In the genomic region with DNA sequence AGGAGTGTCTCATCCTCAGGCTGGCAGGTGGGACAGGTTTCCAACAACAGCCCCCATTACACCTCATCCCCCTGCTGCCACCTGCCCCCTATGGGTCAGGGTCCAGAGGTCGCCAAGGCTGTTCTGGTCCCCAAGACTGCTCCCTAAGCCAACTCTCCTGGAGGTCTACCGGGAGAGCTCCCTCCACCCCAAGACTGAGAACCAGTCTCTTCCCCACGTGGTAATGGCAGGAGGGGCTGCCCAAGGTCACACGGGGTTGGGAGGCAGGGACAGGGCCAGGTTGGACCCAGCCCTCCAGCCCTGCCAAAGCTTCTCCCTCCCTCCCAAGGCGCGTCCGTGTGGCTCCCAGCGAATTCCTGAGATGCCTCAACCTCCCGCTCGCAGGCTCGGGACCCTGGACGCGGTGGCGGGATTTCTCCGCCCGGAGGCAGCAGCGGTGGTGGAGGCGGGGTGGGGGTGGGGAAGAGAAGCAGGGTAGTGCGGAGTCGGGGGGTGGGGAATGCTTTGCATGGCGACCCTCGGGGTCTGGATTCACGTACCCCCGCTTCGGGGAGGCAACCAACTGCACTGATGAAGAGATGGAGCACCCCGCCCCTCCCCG, we compare ENCODE assay signal across 8 cellular contexts.
DNase-seq lines count a peak whose midpoint lies in the region; ATAC-seq, FAIRE-seq and TF ChIP-seq lines count a peak whose summit lies in the region.

No MANE protein-coding gene starts in this region.

- peak overlapping the region in 1 of 2 donors; percentile 45 for H3K27ac ChIP-seq in left lung
- H3K27ac ChIP-seq in tibial nerve, result peak overlapping the region; percentile 30 to 91 (median 70)

- H3K9me3 Mint-ChIP-seq in activated CD4-positive, alpha-beta T cell treated with anti-CD3 and anti-CD28 coated beads, Interleukin-2, amount 10 ng/mL, durations not matched to agents 24 days and 14 days, result no peaks in the 10 kb centered on the region

- peak overlapping the region; percentile 56 for H3K4me3 Mint-ChIP-seq in activated CD4-positive, alpha-beta T cell treated with anti-CD3 and anti-CD28 coated beads, Interleukin-2, amount 10 ng/mL, durations not matched to agents 24 days and 14 days

- no peak for DNase-seq in activated CD4-positive, alpha-beta T cell treated with anti-CD3 and anti-CD28 coated beads, Interleukin-2, amount 10 ng/mL, durations not matched to agents 24 days and 14 days
- DNase-seq in activated CD4-positive, alpha-beta T cell treated with anti-CD3 and anti-CD28 coated beads for 48 hours, result no peak
- no peak for DNase-seq in astrocyte of the spinal cord (ENCODE audit: low read depth, low spot score)
- DNase-seq in left lung, result peak in 1 of 2 donors; percentile 82
- no peak for DNase-seq in tibial nerve (ENCODE audit: low spot score in 2 of 2)
- no peak for DNase-seq in SHP77 (lab: John Stamatoyannopoulos, UW)
- no peak for DNase-seq in activated CD4-positive, CD25-positive, alpha-beta regulatory T cell (lab: John Stamatoyannopoulos, UW)
- DNase-seq in GM12891 (ENCODE audit: insufficient read length, low spot score), result no peak

- ATAC-seq in left lung, result no peak

- WGBS in tibial nerve, 2 donors, result 2 to 8% methylated on average over 11 to 26 of the region's 27 CpGs

- H3K27ac Mint-ChIP-seq in activated CD4-positive, alpha-beta T cell treated with anti-CD3 and anti-CD28 coated beads, Interleukin-2, amount 10 ng/mL, durations not matched to agents 24 days and 14 days, result no peak overlapping the region

- in situ Hi-C loops in astrocyte of the spinal cord (cut with HindIII; ENCODE audit: low sequenced_read_pairs), result no loop called here

- peaks cover 14% of the 10 kb centered on the region for H3K4me1 Mint-ChIP-seq in activated CD4-positive, alpha-beta T cell treated with anti-CD3 and anti-CD28 coated beads, Interleukin-2, amount 10 ng/mL, durations not matched to agents 24 days and 14 days

- no peak for TF ChIP-seq EP300 in tibial nerve (IDR thresholded peaks at IDR 0.05)

- H3K9me3 ChIP-seq in left lung (no peaks in the 10 kb centered on the region), tibial nerve (no peaks in the 10 kb centered on the region)

- peaks cover 0 to 5% of the 10 kb centered on the region in 2 donors for H3K27me3 ChIP-seq in left lung
- H3K27me3 ChIP-seq in tibial nerve, result no peaks in the 10 kb centered on the region

- FAIRE-seq in GM12891 (lab: Jason Lieb, UNC), result no peak

- H3K4me1 ChIP-seq in left lung, result peaks cover 0 to 72% of the 10 kb centered on the region in 2 donors
- H3K4me1 ChIP-seq in tibial nerve, result peaks cover 0 to 16% (median 8%) of the 10 kb centered on the region in 4 donors

- TF ChIP-seq CTCF in astrocyte of the spinal cord (IDR thresholded peaks at IDR 0.05; ENCODE audit: low read depth, low read length) (no peak), left lung (IDR thresholded peaks at IDR 0.05) (no peak), tibial nerve (IDR thresholded peaks at IDR 0.05) (no peak)

- H3K36me3 Mint-ChIP-seq in activated CD4-positive, alpha-beta T cell treated with anti-CD3 and anti-CD28 coated beads, Interleukin-2, amount 10 ng/mL, durations not matched to agents 24 days and 14 days (ENCODE audit: low read depth), result peaks cover 15% of the 10 kb centered on the region

- H3K4me3 ChIP-seq in astrocyte of the spinal cord (ENCODE audit: low read depth, low read length) (peak overlapping the region; percentile 41), left lung (peak overlapping the region; percentile 40 to 68), tibial nerve (peak overlapping the region; percentile 47 to 95 (median 76))

- TF ChIP-seq POLR2A in tibial nerve (IDR thresholded peaks at IDR 0.05), result no peak
- TF ChIP-seq POLR2A in GM12891 (IDR thresholded peaks at IDR 0.05; ENCODE audit: low read depth, low read length), result no peak

- intact Hi-C loops in activated CD4-positive, alpha-beta T cell treated with anti-CD3 and anti-CD28 coated beads, Interleukin-2, amount 10 ng/mL, durations not matched to agents 24 days and 14 days (cut with micrococcal nuclease), result no loop called here
- intact Hi-C loops in left lung (cut with DNase I), result no loop called here

- H3K36me3 ChIP-seq in left lung (peaks cover 0 to 7% of the 10 kb centered on the region in 2 donors), tibial nerve (no peaks in the 10 kb centered on the region)

- no peaks in the 10 kb centered on the region for H3K27me3 Mint-ChIP-seq in activated CD4-positive, alpha-beta T cell treated with anti-CD3 and anti-CD28 coated beads, Interleukin-2, amount 10 ng/mL, durations not matched to agents 24 days and 14 days

TF ChIP-seq in GM12891, 5 proteins besides CTCF, POLR2A, EP300 and RAD21:
- TF ChIP-seq SPI1 (IDR thresholded peaks at IDR 0.05; ENCODE audit: low read depth, low read length) (no peak), POLR2AphosphoS5 (IDR thresholded peaks at IDR 0.05; ENCODE audit: low read depth, low read length) (no peak), POU2F2 (IDR thresholded peaks at IDR 0.05; ENCODE audit: low read depth, low read length) (no peak), PAX5 (IDR thresholded peaks at IDR 0.05; ENCODE audit: insufficient read depth, low read length, severe bottlenecking) (no peak)
